In genomic region chr3:15601399-15602145, GRCh38 we compare ENCODE assay signal across 8 cellular contexts. TPM values are rescaled to one million over a fixed set of nuclear protein-coding genes. Genes with fewer than 3 reads are reported as not detected.
DNase-seq lines count a peak whose midpoint lies in the region; ATAC-seq and TF ChIP-seq lines count a peak whose summit lies in the region.

Gene BTD, plus strand, starts transcription at chr3:15601745. Its CDS starts 33,695 bp downstream, at chr3:15635440.
Gene HACL1, minus strand, starts transcription at chr3:15601569. Its CDS starts 106 bp downstream, at chr3:15601463.

- H2BK5ac ChIP-seq in trophoblast cell (ENCODE audit: low read depth, low read length, poor library complexity) = peak within 1 kb of the TSS; percentile 61

- peaks cover 0 to 5% of the 10 kb centered on the region in 2 experiments for H3K36me3 ChIP-seq in trophoblast cell (ENCODE audit: control insufficient read depth in 1 of 2, insufficient read depth in 2 of 2, low read length in 2 of 2)
- H3K36me3 ChIP-seq in upper lobe of left lung = peaks cover 0 to 23% (median 14%) of the 10 kb centered on the region in 4 donors

- peak within 1 kb of the TSS; percentile 82 for H3K4me2 ChIP-seq in trophoblast cell (ENCODE audit: low read length)

- H3K27me3 ChIP-seq in trophoblast cell (ENCODE audit: insufficient read depth, low read length) = no peaks in the 10 kb centered on the region
- no peaks in the 10 kb centered on the region for H3K27me3 ChIP-seq in upper lobe of left lung

- H3K14ac ChIP-seq in trophoblast cell (ENCODE audit: low read length) = peak within 1 kb of the TSS; percentile 85

- peaks cover 2% of the 10 kb centered on the region for H3K79me2 ChIP-seq in trophoblast cell (ENCODE audit: control insufficient read depth, insufficient read depth, low read length, poor library complexity)

- no peak within 1 kb of the TSS for H2AK5ac ChIP-seq in trophoblast cell (ENCODE audit: low read length)

- peak within 1 kb of the TSS; percentile 98 for H3K27ac Mint-ChIP-seq in activated naive CD4-positive, alpha-beta T cell treated with anti-CD3 and anti-CD28 coated beads, Interleukin-2, amount 10 ng/mL, durations not matched to agents 7 days and 5 days
- peak within 1 kb of the TSS; percentile 97 for H3K27ac Mint-ChIP-seq in glutamatergic neuron (ENCODE audit: unreplicated experiment)

- H4K91ac ChIP-seq in trophoblast cell (ENCODE audit: low read depth, low read length) = peak within 1 kb of the TSS; percentile 54

- peak within 1 kb of the TSS; percentile 84 for H2AFZ ChIP-seq in trophoblast cell (ENCODE audit: insufficient read depth, low read length, poor library complexity)

- TF ChIP-seq POLR2A in upper lobe of left lung (IDR thresholded peaks at IDR 0.05) = peak in 3 of 4 donors; percentile 50 to 81 (median 64)

- H3K18ac ChIP-seq in trophoblast cell (ENCODE audit: low read length) = peak within 1 kb of the TSS; percentile 34

- peaks cover 33% of the 10 kb centered on the region for H3K4me1 Mint-ChIP-seq in activated naive CD4-positive, alpha-beta T cell treated with anti-CD3 and anti-CD28 coated beads, Interleukin-2, amount 10 ng/mL, durations not matched to agents 7 days and 5 days
- H3K4me1 Mint-ChIP-seq in glutamatergic neuron (ENCODE audit: low read depth, unreplicated experiment) = peaks cover 6% of the 10 kb centered on the region

- no peak within 1 kb of the TSS for H2BK120ac ChIP-seq in trophoblast cell (ENCODE audit: insufficient read depth, low read length, poor library complexity)

- H3K79me1 ChIP-seq in trophoblast cell (ENCODE audit: low read length) = peaks cover 6% of the 10 kb centered on the region

- peak within 1 kb of the TSS; percentile 87 for H4K8ac ChIP-seq in trophoblast cell (ENCODE audit: low read depth, low read length)

- H3K27ac ChIP-seq in trophoblast cell (ENCODE audit: low read depth, low read length) (peak within 1 kb of the TSS; percentile 81), upper lobe of left lung (peak within 1 kb of the TSS; percentile 79 to 91 (median 85))

- H3K9me3 Mint-ChIP-seq in activated naive CD4-positive, alpha-beta T cell treated with anti-CD3 and anti-CD28 coated beads, Interleukin-2, amount 10 ng/mL, durations not matched to agents 7 days and 5 days = peaks cover 4% of the 10 kb centered on the region
- H3K9me3 Mint-ChIP-seq in glutamatergic neuron (ENCODE audit: unreplicated experiment) = peaks cover 9% of the 10 kb centered on the region

- H2BK12ac ChIP-seq in trophoblast cell (ENCODE audit: low read length) = no peak within 1 kb of the TSS

- peak within 1 kb of the TSS; percentile 99 for H3K4me3 Mint-ChIP-seq in activated naive CD4-positive, alpha-beta T cell treated with anti-CD3 and anti-CD28 coated beads, Interleukin-2, amount 10 ng/mL, durations not matched to agents 7 days and 5 days
- H3K4me3 Mint-ChIP-seq in glutamatergic neuron (ENCODE audit: unreplicated experiment) = peak within 1 kb of the TSS; percentile 99

- peak within 1 kb of the TSS; percentile 23 for H3K4ac ChIP-seq in trophoblast cell (ENCODE audit: low read depth, low read length)

- DNase-seq in GM04503 (ENCODE audit: low read depth) = peak; percentile 97
- DNase-seq in HCEC 1CT = peak; percentile 99
- DNase-seq in NCI-H460 (ENCODE audit: extremely low read depth, low read depth) = peak; percentile 98
- DNase-seq in activated naive CD4-positive, alpha-beta T cell treated with anti-CD3 and anti-CD28 coated beads, Interleukin-2, amount 10 ng/mL, durations not matched to agents 7 days and 5 days = peak; percentile 98
- DNase-seq in glutamatergic neuron = peak; percentile 98
- DNase-seq in trophoblast cell = peak; percentile 99 to 100
- peak; percentile 98 for DNase-seq in upper lobe of left lung
- no peak for DNase-seq in DMS79 treated with DMSO at 0.1 percent for 48 hours (lab: John Stamatoyannopoulos, UW)

- CTCF ChIA-PET in activated naive CD4-positive, alpha-beta T cell treated with anti-CD3 and anti-CD28 coated beads, Interleukin-2, amount 10 ng/mL, durations not matched to agents 7 days and 5 days (lab: Charles Lee) = interaction anchor here (0.9 to 1.1 kb wide), 3 partner anchors 13 to 46 kb away, joined by 3 read pairs; no protein-coding TSS in a partner anchor

- no peaks in the 10 kb centered on the region for H3K27me3 Mint-ChIP-seq in activated naive CD4-positive, alpha-beta T cell treated with anti-CD3 and anti-CD28 coated beads, Interleukin-2, amount 10 ng/mL, durations not matched to agents 7 days and 5 days
- H3K27me3 Mint-ChIP-seq in glutamatergic neuron (ENCODE audit: unreplicated experiment) = peaks cover 4% of the 10 kb centered on the region

- H3K36me3 Mint-ChIP-seq in activated naive CD4-positive, alpha-beta T cell treated with anti-CD3 and anti-CD28 coated beads, Interleukin-2, amount 10 ng/mL, durations not matched to agents 7 days and 5 days = peaks cover 42% of the 10 kb centered on the region
- peaks cover 13% of the 10 kb centered on the region for H3K36me3 Mint-ChIP-seq in glutamatergic neuron (ENCODE audit: unreplicated experiment)

- H3K4me3 ChIP-seq in trophoblast cell (ENCODE audit: low read depth, low read length) = peak within 1 kb of the TSS; percentile 96
- peak within 1 kb of the TSS; percentile 42 to 83 (median 74) for H3K4me3 ChIP-seq in upper lobe of left lung

- peaks cover 2% of the 10 kb centered on the region for H3K9me3 ChIP-seq in trophoblast cell (ENCODE audit: insufficient read depth, low read depth, low read length)
- H3K9me3 ChIP-seq in upper lobe of left lung = no peaks in the 10 kb centered on the region

- no peak within 1 kb of the TSS for H3K23ac ChIP-seq in trophoblast cell (ENCODE audit: low read length)

- TF ChIP-seq CTCF in glutamatergic neuron (IDR thresholded peaks at IDR 0.05; ENCODE audit: partially characterized antibody, unreplicated experiment) (no peak), upper lobe of left lung (IDR thresholded peaks at IDR 0.05) (peak in 4 of 6 experiments; percentile 33 to 67 (median 52))

- no peak for TF ChIP-seq EP300 in upper lobe of left lung (IDR thresholded peaks at IDR 0.05)

- H4K12ac ChIP-seq in trophoblast cell (ENCODE audit: low read depth, low read length) = peak within 1 kb of the TSS; percentile 34

- H3K9ac ChIP-seq in trophoblast cell (ENCODE audit: low read length) = peak within 1 kb of the TSS; percentile 88

- peak; percentile 98 to 99 for ATAC-seq in upper lobe of left lung (ENCODE audit: low FRiP score in 2 of 2)

- peaks cover 0 to 3% of the 10 kb centered on the region in 2 experiments for H3K4me1 ChIP-seq in trophoblast cell (ENCODE audit: control insufficient read depth in 1 of 2, insufficient read depth in 2 of 2, low read length in 2 of 2)
- H3K4me1 ChIP-seq in upper lobe of left lung = peaks cover 15 to 45% (median 18%) of the 10 kb centered on the region in 4 donors

- WGBS in trophoblast cell (ENCODE audit: extremely low coverage, insufficient coverage, insufficient read length) = no CpG with 5 or more reads among the region's 61 CpGs
- WGBS in upper lobe of left lung, 2 donors = 0% methylated on average over 37 to 59 of the region's 61 CpGs

RNA-seq across cellular contexts. Expression of gene BTD, which starts in this region (rescaled TPM):
- total RNA-seq in NCI-H460 (2014; rRNA removed; shearing (Covaris generic)) = 18.1 and 23.6 TPM in 2 replicates
- 25.7 and 29.1 TPM in 2 replicates for polyA plus RNA-seq in NCI-H460 (2014; cell fraction: nucleus; rRNA removed)
- total RNA-seq in glutamatergic neuron (ENCODE audit: unreplicated experiment) (12.7 TPM), upper lobe of left lung (10 to 100 TPM in 5 of 6 donors, 1 to 10 TPM in 1; 6.8 to 32.2 (median 21.8) TPM)
- 15.6 and 17.3 TPM in 2 replicates for polyA plus RNA-seq in trophoblast cell (2013)

RNA-seq across cellular contexts. Expression of gene HACL1, which starts in this region (rescaled TPM):
- 22.5 and 25.2 TPM in 2 replicates for total RNA-seq in NCI-H460 (2014; rRNA removed; shearing (Covaris generic))
- polyA plus RNA-seq in NCI-H460 (2014; cell fraction: nucleus; rRNA removed) = 16.5 and 28.9 TPM in 2 replicates
- total RNA-seq in glutamatergic neuron (ENCODE audit: unreplicated experiment) (19.0 TPM), upper lobe of left lung (10 to 100 TPM; 12.9 to 32.5 (median 19.6) TPM)
- polyA plus RNA-seq in trophoblast cell (2013) = 18.1 and 19.7 TPM in 2 replicates
